In genomic region chr6:114068119-114068518, GRCh38 we compare ENCODE assay signal across 23 cellular contexts.
DNase-seq lines count a peak whose midpoint lies in the region; ATAC-seq and TF ChIP-seq lines count a peak whose summit lies in the region.
"Had no signal": no experiment of that assay in that cellular context is flagged by ENCODE, and none has a peak within 500 bp of the region (broad histone marks: within the 10 kb centered on the region; RNA-seq: fewer than 3 reads in every experiment).

No MANE protein-coding gene starts in this region.

- H4K91ac ChIP-seq in neuronal stem cell (ENCODE audit: low read depth, low read length, poor library complexity): no peak overlapping the region

- peak; percentile 44 to 83 for ATAC-seq in left cardiac atrium
- ATAC-seq in Right ventricle myocardium inferior: no peak
- ATAC-seq in aorta (ENCODE audit: low FRiP score): peak; percentile 51
- ATAC-seq in GM21576 (IDR thresholded peaks at IDR 0.05; ENCODE audit: unreplicated experiment): no peak
- ATAC-seq: HCT116, PC-3 had no signal

- no peak overlapping the region for H3K4me2 ChIP-seq in neuronal stem cell (ENCODE audit: insufficient read depth, low read length, poor library complexity, severe bottlenecking)

- H3K79me1 ChIP-seq in neuronal stem cell (ENCODE audit: low read depth, low read length): no peaks in the 10 kb centered on the region

- TF ChIP-seq POLR2A in prostate gland (IDR thresholded peaks at IDR 0.05): no peak

- H3K4me3 ChIP-seq in neuronal stem cell (ENCODE audit: low read length in 2 of 2) (no peak overlapping the region), aorta (ENCODE audit: low read length in 2 of 2) (no peak overlapping the region), prostate gland (no peak overlapping the region)
- H3K4me3 ChIP-seq: SJSA1 had no signal

- no peak overlapping the region for H2BK15ac ChIP-seq in neuronal stem cell (ENCODE audit: low read length)

- no peak for TF ChIP-seq CTCF in prostate gland (IDR thresholded peaks at IDR 0.05)

- DNase-seq in left cardiac atrium (no peak), Right ventricle myocardium inferior (ENCODE audit: missing footprints) (no peak), fibroblast of peridontal ligament (ENCODE audit: extremely low read depth) (peak; percentile 82), neuronal stem cell (ENCODE audit: low spot score) (no peak), aorta (no peak), prostate gland (ENCODE audit: low spot score) (no peak), DMS79 (lab: John Stamatoyannopoulos, UW) (no peak)
- DNase-seq: AML-193; C1 segment of cervical spinal cord; CD4-positive, alpha-beta memory T cell; COR-L47; DMS53; NCI-H1048; NCI-H1417; NCI-H1694; NCI-H2029 treated with DMSO at 0.1 percent for 48 hours; NCI-H526; NCI-H82; NK-92 treated with Interleukin-12 subunit alpha and Interleukin-12 subunit beta, amount 100 ng/mL, for 24 hours; PC-3 had no signal

- WGBS in neuronal stem cell (ENCODE audit: extremely low coverage in 2 of 2, insufficient read length in 2 of 2, insufficient replicate concordance in 1 of 2), 2 donors: no CpG with 5 or more reads among the region's 2 CpGs
- whole genome bisulfite sequencing in aorta, 2 donors: 75 to 77% methylated on average over 2 of the region's 2 CpGs
- WGBS in prostate gland: 89% methylated on average over 2 of the region's 2 CpGs

- H3K4ac ChIP-seq in neuronal stem cell (ENCODE audit: low read length): no peak overlapping the region

- no peaks in the 10 kb centered on the region for H3K9me3 ChIP-seq in neuronal stem cell (replicated peaks in 1 of 2; ENCODE audit: control insufficient read depth in 2 of 2, insufficient read depth in 1 of 2, low read depth in 1 of 2, low read length in 2 of 2)
- H3K9me3 ChIP-seq in aorta (ENCODE audit: control insufficient read depth, low read length): no peaks in the 10 kb centered on the region
- H3K9me3 ChIP-seq in prostate gland: no peaks in the 10 kb centered on the region
- H3K9me3 ChIP-seq: SJSA1 had no signal

- no peak overlapping the region for H3K27ac ChIP-seq in neuronal stem cell (replicated peaks; ENCODE audit: low read length)
- no peak overlapping the region for H3K27ac ChIP-seq in aorta (ENCODE audit: low read depth in 1 of 2, low read length in 2 of 2)
- H3K27ac ChIP-seq in prostate gland: no peak overlapping the region

- intact Hi-C loops in left cardiac atrium (cut with DNase I): no loop called here
- intact Hi-C loops in Right ventricle myocardium inferior (cut with DNase I): no loop called here
- intact Hi-C loops in aorta (cut with DNase I): no loop called here
- intact Hi-C loops in prostate gland (cut with DNase I): no loop called here

- no peak overlapping the region for H3K9ac ChIP-seq in neuronal stem cell (ENCODE audit: low read depth, low read length, poor library complexity)

- no peak overlapping the region for H3K23ac ChIP-seq in neuronal stem cell (ENCODE audit: low read depth, low read length, poor library complexity)

- H3K36me3 ChIP-seq in neuronal stem cell (replicated peaks in 1 of 2; ENCODE audit: control insufficient read depth in 2 of 2, insufficient read depth in 2 of 2, low read length in 2 of 2) (no peaks in the 10 kb centered on the region), aorta (ENCODE audit: control insufficient read depth in 1 of 2, insufficient read depth in 2 of 2, low read length in 1 of 2) (no peaks in the 10 kb centered on the region), prostate gland (no peaks in the 10 kb centered on the region)
- H3K36me3 ChIP-seq: SJSA1 had no signal

- H2BK12ac ChIP-seq in neuronal stem cell (ENCODE audit: low read length): no peak overlapping the region

- no peaks in the 10 kb centered on the region for H3K27me3 ChIP-seq in neuronal stem cell (ENCODE audit: control insufficient read depth in 3 of 3, insufficient read depth in 3 of 3, low read depth in 1 of 3, low read length in 3 of 3)
- H3K27me3 ChIP-seq in aorta (ENCODE audit: control insufficient read depth in 1 of 2, insufficient read depth in 2 of 2, low read length in 1 of 2): no peaks in the 10 kb centered on the region
- no peaks in the 10 kb centered on the region for H3K27me3 ChIP-seq in prostate gland (replicated peaks; ENCODE audit: insufficient read depth)
- H3K27me3 ChIP-seq: SJSA1 had no signal

- H3K4me1 ChIP-seq in neuronal stem cell (ENCODE audit: control insufficient read depth in 2 of 2, insufficient read depth in 1 of 2, low read depth in 1 of 2, low read length in 2 of 2) (no peaks in the 10 kb centered on the region), aorta (ENCODE audit: control insufficient read depth in 1 of 2, insufficient read depth in 2 of 2, low read length in 2 of 2) (no peaks in the 10 kb centered on the region), prostate gland (replicated peaks) (no peaks in the 10 kb centered on the region)

- H3K18ac ChIP-seq in neuronal stem cell (ENCODE audit: low read length): no peak overlapping the region

- no peak overlapping the region for H2AK5ac ChIP-seq in neuronal stem cell (ENCODE audit: low read depth, low read length)

- no peak overlapping the region for H4K8ac ChIP-seq in neuronal stem cell (ENCODE audit: low read depth, low read length)

- H2BK5ac ChIP-seq in neuronal stem cell (ENCODE audit: low read length): no peak overlapping the region

- H2BK120ac ChIP-seq in neuronal stem cell (ENCODE audit: low read depth, low read length): no peak overlapping the region

- peak overlapping the region; percentile 37 for H2AFZ ChIP-seq in neuronal stem cell (ENCODE audit: low read length)

- no peak overlapping the region for H3K14ac ChIP-seq in neuronal stem cell (ENCODE audit: low read length)

Comparison
In these comparisons a context has a peak if more than half of its experiments do, and no peak if none do; other contexts are left out.
1. ATAC-seq: peak in left cardiac atrium (2 of 2) and aorta (single experiment); none in Right ventricle myocardium inferior (single experiment) and GM21576 (single experiment).